28 cellular contexts compared by ENCODE assay signal in the genomic region with DNA sequence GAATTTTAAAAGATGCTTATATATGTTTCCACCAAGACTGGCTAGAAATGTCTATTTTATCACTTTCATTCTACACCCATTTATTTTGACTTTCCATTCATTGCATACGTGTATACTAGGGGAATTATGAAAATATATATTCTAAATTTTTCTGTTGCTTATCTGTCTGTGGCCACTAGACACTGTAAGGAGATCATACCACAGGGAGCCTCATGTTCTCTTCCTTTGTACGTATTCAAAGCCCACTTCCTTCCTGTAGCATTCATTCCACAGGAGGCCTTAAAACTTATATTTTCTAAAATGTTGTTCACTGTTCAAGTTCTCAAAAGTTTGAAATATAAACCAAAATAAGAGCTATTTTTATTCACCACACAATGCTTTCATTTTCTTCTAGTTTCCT.
DNase-seq lines count a peak whose midpoint lies in the region; ATAC-seq, FAIRE-seq and TF ChIP-seq lines count a peak whose summit lies in the region.
"Had no signal": no experiment of that assay in that cellular context is flagged by ENCODE, and none has a peak within 500 bp of the region (broad histone marks: within the 10 kb centered on the region; RNA-seq: fewer than 3 reads in every experiment).

No MANE protein-coding gene starts in this region.

- H3K27me3 Mint-ChIP-seq in CD8-positive, alpha-beta T cell (ENCODE audit: low read depth), result no peaks in the 10 kb centered on the region
- H3K27me3 Mint-ChIP-seq in activated CD8-positive, alpha-beta T cell treated with anti-CD3 and anti-CD28 coated beads, Interleukin-2, amount 10 ng/mL, durations not matched to agents 7 days and 5 days (ENCODE audit: low read depth), result no peaks in the 10 kb centered on the region
- H3K27me3 Mint-ChIP-seq: activated CD4-positive, alpha-beta T cell treated with anti-CD3 and anti-CD28 coated beads for 36 hours; dendritic cell treated with granulocyte-macrophage colony-stimulating factor and Interleukin-4, amounts not matched to agents 40 ng/mL and 50 ng/mL, for 4 days; natural killer cell treated with Interleukin-12 subunit alpha and Interleukin-12 subunit beta and Interleukin-15 and Interleukin-18, amount 100 ng/mL, for 72 hours had no signal

- TF ChIP-seq CTCF in CD8-positive, alpha-beta T cell (IDR thresholded peaks at IDR 0.05), result no peak
- TF ChIP-seq CTCF in GM12865 (IDR thresholded peaks at IDR 0.05; ENCODE audit: insufficient read depth, low read depth, low read length, missing control alignments) (no peak), dorsolateral prefrontal cortex (IDR thresholded peaks at IDR 0.05 in 54 of 56, conservative IDR thresholded peaks at IDR 0.05 in 2 of 56; ENCODE audit: low read depth in 1 of 56, partially characterized antibody in 56 of 56) (no peak), colonic mucosa (IDR thresholded peaks at IDR 0.05) (no peak)

- H3K4me1 ChIP-seq in CD8-positive, alpha-beta T cell (ENCODE audit: insufficient read depth, low read length), result peaks cover 10% of the 10 kb centered on the region
- H3K4me1 ChIP-seq in colonic mucosa, result no peaks in the 10 kb centered on the region
- H3K4me1 ChIP-seq: gastrocnemius medialis, left ventricle myocardium inferior, suprapubic skin, vagina had no signal

- H3K9me3 ChIP-seq in CD8-positive, alpha-beta T cell (ENCODE audit: low read length), result no peaks in the 10 kb centered on the region
- no peaks in the 10 kb centered on the region for H3K9me3 ChIP-seq in colonic mucosa
- H3K9me3 ChIP-seq: gastrocnemius medialis, suprapubic skin, vagina had no signal

- peaks cover 18% of the 10 kb centered on the region for H3K4me1 Mint-ChIP-seq in CD8-positive, alpha-beta T cell (ENCODE audit: low read depth)
- H3K4me1 Mint-ChIP-seq in activated CD8-positive, alpha-beta T cell treated with anti-CD3 and anti-CD28 coated beads, Interleukin-2, amount 10 ng/mL, durations not matched to agents 7 days and 5 days (ENCODE audit: low read depth), result peaks cover 18% of the 10 kb centered on the region
- H3K4me1 Mint-ChIP-seq: activated CD4-positive, alpha-beta T cell treated with anti-CD3 and anti-CD28 coated beads for 36 hours; mesothelial cell of epicardium; stimulated activated effector memory CD8-positive, alpha-beta T cell treated with anti-CD3 and anti-CD28 coated beads, Interleukin-12 subunit alpha, Interleukin-12 subunit beta, amount 100 ng/mL, for 72 hours had no signal

- H3K9me3 Mint-ChIP-seq in CD8-positive, alpha-beta T cell, result peaks cover 2% of the 10 kb centered on the region
- H3K9me3 Mint-ChIP-seq in activated CD8-positive, alpha-beta T cell treated with anti-CD3 and anti-CD28 coated beads, Interleukin-2, amount 10 ng/mL, durations not matched to agents 7 days and 5 days (ENCODE audit: insufficient read depth), result peaks cover 8% of the 10 kb centered on the region

- H3K36me3 Mint-ChIP-seq in CD8-positive, alpha-beta T cell, result no peaks in the 10 kb centered on the region
- peaks cover 4% of the 10 kb centered on the region for H3K36me3 Mint-ChIP-seq in activated CD8-positive, alpha-beta T cell treated with anti-CD3 and anti-CD28 coated beads, Interleukin-2, amount 10 ng/mL, durations not matched to agents 7 days and 5 days (ENCODE audit: low read depth)
- H3K36me3 Mint-ChIP-seq: natural killer cell treated with Interleukin-12 subunit alpha and Interleukin-12 subunit beta and Interleukin-15 and Interleukin-18, amount 100 ng/mL, for 72 hours; stimulated activated effector memory CD8-positive, alpha-beta T cell treated with anti-CD3 and anti-CD28 coated beads, Interleukin-12 subunit alpha, Interleukin-12 subunit beta, amount 100 ng/mL, for 72 hours had no signal

- intact Hi-C loops in CD8-positive, alpha-beta T cell (cut with DNase I, micrococcal nuclease), result no loop called here
- intact Hi-C loops in dorsolateral prefrontal cortex (cut with DNase I) (no loop called here), colonic mucosa (cut with DNase I) (no loop called here)

- no peak overlapping the region for H3K9ac ChIP-seq in colonic mucosa (ENCODE audit: low read depth in 2 of 2, low read length in 2 of 2)

- H3K36me3 ChIP-seq in CD8-positive, alpha-beta T cell (ENCODE audit: insufficient read depth, low read length), result no peaks in the 10 kb centered on the region
- no peaks in the 10 kb centered on the region for H3K36me3 ChIP-seq in colonic mucosa
- H3K36me3 ChIP-seq: cardiac muscle cell, gastrocnemius medialis, left ventricle myocardium inferior, suprapubic skin, vagina had no signal

- peak overlapping the region; percentile 60 for H3K4me3 Mint-ChIP-seq in CD8-positive, alpha-beta T cell
- H3K4me3 Mint-ChIP-seq in activated CD8-positive, alpha-beta T cell treated with anti-CD3 and anti-CD28 coated beads, Interleukin-2, amount 10 ng/mL, durations not matched to agents 7 days and 5 days, result peak overlapping the region; percentile 26
- H3K4me3 Mint-ChIP-seq: activated CD4-positive, alpha-beta T cell treated with anti-CD3 and anti-CD28 coated beads for 36 hours; activated naive CD4-positive, alpha-beta T cell treated with anti-CD3 and anti-CD28 coated beads for 36 hours; dendritic cell treated with granulocyte-macrophage colony-stimulating factor and Interleukin-4, amounts not matched to agents 40 ng/mL and 50 ng/mL, for 4 days; mesothelial cell of epicardium; natural killer cell treated with Interleukin-12 subunit alpha and Interleukin-12 subunit beta and Interleukin-15 and Interleukin-18, amount 100 ng/mL, for 72 hours; stimulated activated effector memory CD8-positive, alpha-beta T cell treated with anti-CD3 and anti-CD28 coated beads, Interleukin-12 subunit alpha, Interleukin-12 subunit beta, amount 100 ng/mL, for 72 hours had no signal

- no peaks in the 10 kb centered on the region for H3K27me3 ChIP-seq in CD8-positive, alpha-beta T cell (ENCODE audit: insufficient read depth, low read length)
- no peaks in the 10 kb centered on the region for H3K27me3 ChIP-seq in dorsolateral prefrontal cortex
- no peaks in the 10 kb centered on the region for H3K27me3 ChIP-seq in colonic mucosa
- H3K27me3 ChIP-seq: cardiac muscle cell, gastrocnemius medialis, suprapubic skin, vagina had no signal

- no peak for DNase-seq in CD8-positive, alpha-beta T cell
- DNase-seq in GM12865 (ENCODE audit: low read depth) (peak; percentile 22), Kasumi-1 (lab: John Stamatoyannopoulos, UW) (peak; percentile 71 to 74), GM12892 (ENCODE audit: insufficient read length) (no peak), dorsolateral prefrontal cortex (no peak), colonic mucosa (no peak)
- no peak for DNase-seq in activated CD8-positive, alpha-beta T cell treated with anti-CD3 and anti-CD28 coated beads, Interleukin-2, amount 10 ng/mL, durations not matched to agents 7 days and 5 days
- DNase-seq: activated CD4-positive, alpha-beta T cell treated with anti-CD3 and anti-CD28 coated beads for 36 hours; activated naive CD4-positive, alpha-beta T cell treated with anti-CD3 and anti-CD28 coated beads for 36 hours; anterior cingulate cortex; gastrocnemius medialis; hippocampal formation; left ventricle myocardium inferior; NCI-H2081 treated with DMSO at 0.1 percent for 48 hours; NCI-H446; PC-9; retina; Right ventricle myocardium superior; small intestine had no signal

- CTCF ChIA-PET in CD8-positive, alpha-beta T cell (lab: Charles Lee), result no interaction called here
- CTCF ChIA-PET in activated CD8-positive, alpha-beta T cell treated with anti-CD3 and anti-CD28 coated beads, Interleukin-2, amount 10 ng/mL, durations not matched to agents 7 days and 5 days (lab: Charles Lee), result interaction anchor here (0.9 kb wide), 1 partner anchor 16 kb away, joined by 3 read pairs; no protein-coding TSS in a partner anchor

- no peak for TF ChIP-seq POLR2A in GM12892 (IDR thresholded peaks at IDR 0.05; ENCODE audit: low read depth, low read length)

- peak overlapping the region; percentile 15 for H3K4me3 ChIP-seq in CD8-positive, alpha-beta T cell (ENCODE audit: low read depth, low read length)
- peak overlapping the region; percentile 27 for H3K4me3 ChIP-seq in GM12865 (ENCODE audit: low read depth, low read length)
- no peak overlapping the region for H3K4me3 ChIP-seq in dorsolateral prefrontal cortex
- no peak overlapping the region for H3K4me3 ChIP-seq in colonic mucosa
- H3K4me3 ChIP-seq: cardiac muscle cell, gastrocnemius medialis, left ventricle myocardium inferior, PC-9, suprapubic skin, vagina had no signal

- no peak for FAIRE-seq in GM12892 (lab: Jason Lieb, UNC)
- FAIRE-seq: endometrium, small intestine, TTC549 had no signal

- POLR2A ChIA-PET in CD8-positive, alpha-beta T cell (lab: Charles Lee), result interaction anchor here (0.7 kb wide), 1 partner anchor 18 kb away, joined by 3 read pairs; no protein-coding TSS in a partner anchor
- POLR2A ChIA-PET in activated CD8-positive, alpha-beta T cell treated with anti-CD3 and anti-CD28 coated beads, Interleukin-2, amount 10 ng/mL, durations not matched to agents 7 days and 5 days (lab: Charles Lee), result no interaction called here

- peak overlapping the region; percentile 49 for H3K27ac Mint-ChIP-seq in CD8-positive, alpha-beta T cell
- peak overlapping the region; percentile 60 for H3K27ac Mint-ChIP-seq in activated CD8-positive, alpha-beta T cell treated with anti-CD3 and anti-CD28 coated beads, Interleukin-2, amount 10 ng/mL, durations not matched to agents 7 days and 5 days
- H3K27ac Mint-ChIP-seq: activated CD4-positive, alpha-beta T cell treated with anti-CD3 and anti-CD28 coated beads for 36 hours; activated naive CD4-positive, alpha-beta T cell treated with anti-CD3 and anti-CD28 coated beads for 36 hours; dendritic cell treated with granulocyte-macrophage colony-stimulating factor and Interleukin-4, amounts not matched to agents 40 ng/mL and 50 ng/mL, for 4 days; mesothelial cell of epicardium; natural killer cell treated with Interleukin-12 subunit alpha and Interleukin-12 subunit beta and Interleukin-15 and Interleukin-18, amount 100 ng/mL, for 72 hours; stimulated activated effector memory CD8-positive, alpha-beta T cell treated with anti-CD3 and anti-CD28 coated beads, Interleukin-12 subunit alpha, Interleukin-12 subunit beta, amount 100 ng/mL, for 72 hours had no signal

- peak; percentile 62 for ATAC-seq in CD8-positive, alpha-beta T cell
- peak; percentile 77 for ATAC-seq in activated CD8-positive, alpha-beta T cell treated with anti-CD3 and anti-CD28 coated beads, Interleukin-2, amount 10 ng/mL, durations not matched to agents 7 days and 5 days
- ATAC-seq: activated CD4-positive, alpha-beta T cell treated with anti-CD3 and anti-CD28 coated beads for 36 hours; gastrocnemius medialis; natural killer cell treated with Interleukin-12 subunit alpha and Interleukin-12 subunit beta and Interleukin-15 and Interleukin-18, amount 100 ng/mL, for 72 hours; stimulated activated effector memory CD8-positive, alpha-beta T cell treated with anti-CD3 and anti-CD28 coated beads, Interleukin-12 subunit alpha, Interleukin-12 subunit beta, amount 100 ng/mL, for 72 hours had no signal

- peak overlapping the region; percentile 50 for H3K27ac ChIP-seq in CD8-positive, alpha-beta T cell (ENCODE audit: low read depth, low read length)
- no peak overlapping the region for H3K27ac ChIP-seq in dorsolateral prefrontal cortex
- no peak overlapping the region for H3K27ac ChIP-seq in colonic mucosa
- H3K27ac ChIP-seq: cardiac muscle cell, gastrocnemius medialis, left ventricle myocardium inferior, PC-9, suprapubic skin, vagina had no signal

Comparison
In these comparisons a context has a peak if more than half of its experiments do, and no peak if none do; other contexts are left out.
1. DNase-seq: peak in GM12865 (single experiment) and Kasumi-1 (2 of 2); none in CD8-positive, alpha-beta T cell (0 of 7), activated CD8-positive, alpha-beta T cell treated with anti-CD3 and anti-CD28 coated beads, Interleukin-2, amount 10 ng/mL, durations not matched to agents 7 days and 5 days (single experiment), GM12892 (single experiment), dorsolateral prefrontal cortex (0 of 10) and colonic mucosa (single experiment).
2. H3K4me3 ChIP-seq: peak in CD8-positive, alpha-beta T cell (single experiment) and GM12865 (single experiment); none in dorsolateral prefrontal cortex (0 of 59) and colonic mucosa (single experiment).